ENCODE assay signal across 16 cellular contexts in the genomic region with DNA sequence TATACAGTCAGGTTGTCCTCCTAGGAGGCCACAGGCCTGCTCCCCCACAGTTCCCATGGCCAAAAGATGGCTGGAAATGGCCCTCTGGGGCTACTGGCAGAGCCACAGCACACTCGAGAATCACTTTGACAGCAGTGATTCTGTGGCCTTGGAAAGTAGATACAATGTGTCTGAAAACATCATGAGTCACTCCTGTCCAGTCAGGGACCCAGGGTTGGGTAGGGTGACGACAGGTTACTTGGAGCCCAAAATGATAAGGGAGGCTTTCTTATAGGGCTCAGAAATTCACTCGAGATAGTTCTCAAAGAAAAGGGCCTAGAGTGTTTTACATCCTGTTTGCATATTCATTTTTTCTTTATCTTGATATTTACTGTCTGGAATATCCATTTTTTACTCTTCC. TPM values are rescaled to one million over a fixed set of nuclear protein-coding genes. Genes with fewer than 3 reads are reported as not detected.
DNase-seq lines count a peak whose midpoint lies in the region; ATAC-seq and TF ChIP-seq lines count a peak whose summit lies in the region.
"Had no signal": no experiment of that assay in that cellular context is flagged by ENCODE, and none has a peak within 500 bp of the region (broad histone marks: within the 10 kb centered on the region; RNA-seq: fewer than 3 reads in every experiment).

No MANE protein-coding gene starts in this region.

- no peaks in the 10 kb centered on the region for H3K27me3 ChIP-seq in CD4-positive, alpha-beta memory T cell (ENCODE audit: insufficient read depth, low read length)
- H3K27me3 ChIP-seq in HCT116 (ENCODE audit: insufficient read depth, low read length) (no peaks in the 10 kb centered on the region), brain microvascular endothelial cell (replicated peaks) (no peaks in the 10 kb centered on the region)

- DNase-seq in CD4-positive, alpha-beta memory T cell: no peak
- DNase-seq in HCT116 (ENCODE audit: low read depth, low spot score) (no peak), brain microvascular endothelial cell (peak; percentile 14), mesothelial cell of epicardium (ENCODE audit: low spot score in 2 of 2, unreplicated experiment in 2 of 2) (no peak), sciatic nerve (ENCODE audit: low spot score) (no peak), NCI-H1436 (lab: John Stamatoyannopoulos, UW) (no peak)
- DNase-seq: activated CD4-positive, CD25-positive, alpha-beta regulatory T cell; activated CD8-positive, alpha-beta memory T cell treated with anti-CD3 and anti-CD28 coated beads, Interleukin-2, amount 50 U/mL, for 48 hours; amygdala; DMS153; IMR-90; NCI-H2029 treated with DMSO at 0.1 percent for 48 hours; SIG-M5; stimulated activated CD4-positive, alpha-beta T cell treated with anti-CD3 and anti-CD28 coated beads, Interleukin-4, amount 100 ng/mL, for 1 hour had no signal

- POLR2A ChIA-PET in CD4-positive, alpha-beta memory T cell (lab: Charles Lee; ENCODE audit: partially characterized antibody): no interaction called here
- POLR2A ChIA-PET in HCT116 (lab: Charles Lee): no interaction called here

- CTCF ChIA-PET in CD4-positive, alpha-beta memory T cell (lab: Charles Lee; ENCODE audit: partially characterized antibody): no interaction called here
- CTCF ChIA-PET in HCT116 (lab: Charles Lee): no interaction called here

- peaks cover 32 to 87% of the 10 kb centered on the region in 2 donors for H3K36me3 Mint-ChIP-seq in CD4-positive, alpha-beta memory T cell
- H3K36me3 Mint-ChIP-seq in mesothelial cell of epicardium: peaks cover 31% of the 10 kb centered on the region

- H3K9ac ChIP-seq in HCT116 (ENCODE audit: low read length): no peak overlapping the region

- no peaks in the 10 kb centered on the region for H3K9me2 ChIP-seq in HCT116 (ENCODE audit: insufficient read depth)

- no peak overlapping the region for H3K27ac ChIP-seq in CD4-positive, alpha-beta memory T cell (ENCODE audit: low read depth, low read length)
- H3K27ac ChIP-seq in HCT116 (ENCODE audit: low read depth, low read length): no peak overlapping the region
- H3K27ac ChIP-seq in brain microvascular endothelial cell: no peak overlapping the region

- TF ChIP-seq CTCF in HCT116 (IDR thresholded peaks at IDR 0.05 in 2 of 3, conservative IDR thresholded peaks at IDR 0.05 in 1 of 3; ENCODE audit: borderline replicate concordance in 1 of 3, insufficient read depth in 1 of 3, low read depth in 2 of 3, low read length in 2 of 3): no peak
- no peak for TF ChIP-seq CTCF in brain microvascular endothelial cell (IDR thresholded peaks at IDR 0.05; ENCODE audit: low read depth, low read length, missing control alignments)
- TF ChIP-seq CTCF in mesothelial cell of epicardium (IDR thresholded peaks at IDR 0.05; ENCODE audit: unreplicated experiment): no peak

- no peaks in the 10 kb centered on the region for H3K9me3 Mint-ChIP-seq in CD4-positive, alpha-beta memory T cell
- H3K9me3 Mint-ChIP-seq in mesothelial cell of epicardium: no peaks in the 10 kb centered on the region
- H3K9me3 Mint-ChIP-seq: T-helper 1 cell treated with Interleukin-12 subunit alpha and Interleukin-12 subunit beta and Interleukin-4 antibody, amounts not matched to agents 30 μg/mL and 1 μg/mL, for 36 hours had no signal

- no peak overlapping the region for H3K4me3 ChIP-seq in CD4-positive, alpha-beta memory T cell (ENCODE audit: low read length in 2 of 2)
- H3K4me3 ChIP-seq in HCT116 (replicated peaks in 1 of 2; ENCODE audit: low read depth in 1 of 2, low read length in 2 of 2): no peak overlapping the region
- no peak overlapping the region for H3K4me3 ChIP-seq in brain microvascular endothelial cell (ENCODE audit: low read depth, low read length)

- ATAC-seq in HCT116: 0 out of 2 replicates have a peak, but pooled peaks have one; percentile 20
- ATAC-seq in sciatic nerve: no peak
- no peak for ATAC-seq in HG02840 (IDR thresholded peaks at IDR 0.05; ENCODE audit: low FRiP score, unreplicated experiment)

- no peak for TF ChIP-seq POLR2A in HCT116 (IDR thresholded peaks at IDR 0.05; ENCODE audit: borderline replicate concordance, extremely low read depth, insufficient read depth, insufficient read length)

- RAD21 ChIA-PET in HCT116 (lab: Charles Lee; ENCODE audit: low non-redundant PET in 1 of 2, low total read pairs in 2 of 2, uncharacterized antibody in 2 of 2, unreplicated experiment in 2 of 2): no interaction called here

- in situ Hi-C loops in brain microvascular endothelial cell (cut with HindIII; ENCODE audit: low pct_ligation_motif_present, low sequenced_read_pairs): no loop called here

- H3K36me3 ChIP-seq in CD4-positive, alpha-beta memory T cell (ENCODE audit: insufficient read depth, low read length): peaks cover 72% of the 10 kb centered on the region
- H3K36me3 ChIP-seq in HCT116 (ENCODE audit: control insufficient read depth in 1 of 2, insufficient read depth in 2 of 2, low read length in 2 of 2): peaks cover 42 to 65% of the 10 kb centered on the region in 2 experiments
- H3K36me3 ChIP-seq in brain microvascular endothelial cell (replicated peaks): peaks cover 61% of the 10 kb centered on the region

- H3K79me2 ChIP-seq in HCT116 (ENCODE audit: insufficient read depth, low read length): peaks cover 3% of the 10 kb centered on the region; the same call in 1 of the 2 replicates

- no peak overlapping the region for H2AFZ ChIP-seq in HCT116 (ENCODE audit: low read depth, low read length, poor library complexity, severe bottlenecking)

- TF ChIP-seq RAD21 in HCT116 (IDR thresholded peaks at IDR 0.05; ENCODE audit: low read depth): no peak

- peaks cover 12% of the 10 kb centered on the region for H3K4me1 ChIP-seq in CD4-positive, alpha-beta memory T cell (ENCODE audit: insufficient read depth, low read length)
- H3K4me1 ChIP-seq in HCT116 (ENCODE audit: control insufficient read depth in 1 of 2, insufficient read depth in 2 of 2, low read length in 2 of 2): no peaks in the 10 kb centered on the region

- no peaks in the 10 kb centered on the region for H3K9me3 ChIP-seq in CD4-positive, alpha-beta memory T cell (ENCODE audit: control insufficient read depth in 1 of 2, low read length in 2 of 2)
- H3K9me3 ChIP-seq in HCT116 (ENCODE audit: control insufficient read depth in 1 of 2, insufficient read depth in 1 of 2, low read depth in 1 of 2, low read length in 2 of 2): no peaks in the 10 kb centered on the region

- intact Hi-C loops in CD4-positive, alpha-beta memory T cell (cut with micrococcal nuclease): no loop called here
- intact Hi-C loops in HCT116 (cut with micrococcal nuclease): loop anchor here (5.0 kb wide), 1 partner anchor 114 kb away; no protein-coding TSS in a partner anchor
- intact Hi-C loops in sciatic nerve (cut with DNase I): no loop called here

- H3K4me1 Mint-ChIP-seq in CD4-positive, alpha-beta memory T cell: peaks cover 11 to 25% (median 18%) of the 10 kb centered on the region in 4 donors
- H3K4me1 Mint-ChIP-seq in mesothelial cell of epicardium: peaks cover 9% of the 10 kb centered on the region

- H4K20me1 ChIP-seq in HCT116 (ENCODE audit: insufficient read depth): no peaks in the 10 kb centered on the region

- H3K27ac Mint-ChIP-seq in CD4-positive, alpha-beta memory T cell: peak overlapping the region in 4 of 7 donors; percentile 51 to 82 (median 76)
- H3K27ac Mint-ChIP-seq in mesothelial cell of epicardium: peak overlapping the region; percentile 4
- H3K27ac Mint-ChIP-seq: T-helper 1 cell treated with Interleukin-12 subunit alpha and Interleukin-12 subunit beta and Interleukin-4 antibody, amounts not matched to agents 30 μg/mL and 1 μg/mL, for 36 hours had no signal

- no TSS peak for BruUV-seq in HCT116 (replicated peaks; lab: Mats Ljungman, UMichigan)

- H3K27me3 Mint-ChIP-seq in CD4-positive, alpha-beta memory T cell: no peaks in the 10 kb centered on the region
- no peaks in the 10 kb centered on the region for H3K27me3 Mint-ChIP-seq in mesothelial cell of epicardium (ENCODE audit: low read depth)

- no peak overlapping the region for H3K4me2 ChIP-seq in HCT116 (ENCODE audit: low read length)

- no peak overlapping the region for H3K4me3 Mint-ChIP-seq in CD4-positive, alpha-beta memory T cell
- no peak overlapping the region for H3K4me3 Mint-ChIP-seq in mesothelial cell of epicardium
- H3K4me3 Mint-ChIP-seq: T-helper 1 cell treated with Interleukin-12 subunit alpha and Interleukin-12 subunit beta and Interleukin-4 antibody, amounts not matched to agents 30 μg/mL and 1 μg/mL, for 36 hours had no signal

TF ChIP-seq in HCT116, 20 proteins besides CTCF, POLR2A, EP300 and RAD21:
- TF ChIP-seq, protein P1, sequence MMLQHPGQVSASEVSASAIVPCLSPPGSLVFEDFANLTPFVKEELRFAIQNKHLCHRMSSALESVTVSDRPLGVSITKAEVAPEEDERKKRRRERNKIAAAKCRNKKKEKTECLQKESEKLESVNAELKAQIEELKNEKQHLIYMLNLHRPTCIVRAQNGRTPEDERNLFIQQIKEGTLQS (IDR thresholded peaks at IDR 0.05): no peak
- TF ChIP-seq FOSL1 (IDR thresholded peaks at IDR 0.05; ENCODE audit: low read depth) (no peak), EGR1 (IDR thresholded peaks at IDR 0.05; ENCODE audit: low read depth) (no peak), YY1 (IDR thresholded peaks at IDR 0.05; ENCODE audit: extremely low read depth, insufficient replicate concordance, low read depth, low read length) (no peak), CBX3 (IDR thresholded peaks at IDR 0.05; ENCODE audit: low read depth) (no peak), ELF1 (IDR thresholded peaks at IDR 0.05; ENCODE audit: borderline replicate concordance, low read depth) (no peak), SRF (IDR thresholded peaks at IDR 0.05; ENCODE audit: low read depth) (no peak)

RNA-seq across cellular contexts. Expression of a gene that starts 24.3 kb away (rescaled TPM):
- total RNA-seq in CD4-positive, alpha-beta memory T cell: 10 to 100 TPM; 77.1 to 80.3 TPM
- polyA plus RNA-seq in CD4-positive, alpha-beta memory T cell: 10 to 100 TPM; 15.1 to 22.8 TPM
- total RNA-seq in HCT116 (2021; ENCODE audit: unreplicated experiment): 58.3 TPM
- 31.1 and 40.2 TPM in 2 replicates for polyA plus RNA-seq in HCT116 (2012)
- total RNA-seq in mesothelial cell of epicardium: 66.3 to 70.4 TPM (median 66.7 TPM) in 3 replicates
- 48.9 TPM for total RNA-seq in sciatic nerve

RNA-seq across cellular contexts. Expression of a gene that starts 58.1 kb away (rescaled TPM):
- 10 to 100 TPM; 33.2 to 34.7 TPM for total RNA-seq in CD4-positive, alpha-beta memory T cell
- polyA plus RNA-seq in CD4-positive, alpha-beta memory T cell: 10 to 100 TPM; 11.4 to 21.4 TPM
- 18.4 TPM for total RNA-seq in HCT116 (2021; ENCODE audit: unreplicated experiment)
- 9.2 and 9.8 TPM in 2 replicates for polyA plus RNA-seq in HCT116 (2012)
- total RNA-seq in mesothelial cell of epicardium: 35.2 to 38.1 TPM (median 35.8 TPM) in 3 replicates
- 38.9 TPM for total RNA-seq in sciatic nerve
